In the genomic region with DNA sequence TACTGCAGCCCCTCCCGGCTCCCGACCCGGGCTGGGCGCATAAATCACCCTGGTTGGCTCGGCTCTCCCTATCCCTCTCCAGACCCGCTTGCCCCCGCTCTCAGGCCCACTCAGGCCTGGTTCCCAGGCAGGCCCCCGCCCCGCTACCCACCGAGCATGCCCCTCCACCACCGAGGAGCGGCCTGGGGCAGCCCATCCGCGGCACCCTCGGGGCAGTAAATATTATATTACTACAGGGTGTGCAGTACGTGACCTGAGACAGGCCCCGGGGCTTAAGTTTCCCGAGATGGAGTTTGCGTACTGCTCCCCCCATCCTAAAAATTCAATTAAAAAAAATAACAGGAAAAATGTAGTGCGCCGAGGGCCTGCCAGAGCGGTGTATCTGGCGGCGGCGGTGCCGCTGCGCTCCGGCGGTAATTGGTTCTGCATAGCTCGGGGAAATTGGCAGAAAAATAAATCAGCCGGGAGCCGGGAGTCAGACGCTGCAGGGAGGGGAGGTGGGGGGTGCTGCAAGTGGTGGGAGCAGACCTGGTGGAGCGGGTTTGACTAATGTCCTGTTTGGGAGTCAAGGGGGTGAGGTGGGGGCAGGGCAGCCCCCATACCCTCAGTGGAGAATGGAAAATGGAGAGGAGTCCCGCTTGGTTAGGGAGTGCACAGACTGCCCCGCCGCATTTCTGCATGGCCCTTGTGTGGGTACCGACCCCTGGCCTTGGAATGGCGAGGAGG, we compare ENCODE assay signal across 13 cellular contexts.
"Had no signal": no experiment of that assay in that cellular context is flagged by ENCODE, and none has a peak within 500 bp of the region (broad histone marks: within the 10 kb centered on the region; RNA-seq: fewer than 3 reads in every experiment).

No MANE protein-coding gene starts in this region.

- DNase-seq: activated CD4-positive, alpha-beta T cell treated with anti-CD3 and anti-CD28 coated beads, Interleukin-2, amount 10 ng/mL, durations not matched to agents 24 days and 14 days; activated naive CD4-positive, alpha-beta T cell treated with anti-CD3 and anti-CD28 coated beads, Interleukin-2, amount 50 U/mL, for 16 hours; adrenal gland; central memory CD4-positive, alpha-beta T cell; cortex of kidney; mesendoderm; stimulated activated naive B cell treated with anti-CD40 and anti-IgM and Interleukin-4, amounts not matched to agents 10 μg/mL and 1 μg/mL and 100 μg/mL, for 72 hours; T-helper 17 cell had no signal

- H3K9me3 Mint-ChIP-seq: activated CD4-positive, alpha-beta T cell treated with anti-CD3 and anti-CD28 coated beads, Interleukin-2, amount 10 ng/mL, durations not matched to agents 24 days and 14 days; activated T-helper 17 cell treated with anti-CD3 and anti-CD28 coated beads, Interleukin-2, amount 50 U/mL, for 72 hours; endodermal cell; stimulated activated naive B cell treated with anti-CD40 and anti-IgM and Interleukin-4, amounts not matched to agents 10 μg/mL and 1 μg/mL and 100 μg/mL, for 72 hours; WTC11 had no signal

- H3K4me1 ChIP-seq: adrenal gland, left lung had no signal

- H3K4me3 Mint-ChIP-seq: activated CD4-positive, alpha-beta T cell treated with anti-CD3 and anti-CD28 coated beads, Interleukin-2, amount 10 ng/mL, durations not matched to agents 24 days and 14 days; activated T-helper 17 cell treated with anti-CD3 and anti-CD28 coated beads, Interleukin-2, amount 50 U/mL, for 72 hours; endodermal cell; stimulated activated naive B cell treated with anti-CD40 and anti-IgM and Interleukin-4, amounts not matched to agents 10 μg/mL and 1 μg/mL and 100 μg/mL, for 72 hours; WTC11 had no signal

- H3K4me3 ChIP-seq: adrenal gland, left lung, right lobe of liver had no signal

- H3K9me3 ChIP-seq: adrenal gland, left lung, right lobe of liver had no signal

- H3K4me1 Mint-ChIP-seq: activated CD4-positive, alpha-beta T cell treated with anti-CD3 and anti-CD28 coated beads, Interleukin-2, amount 10 ng/mL, durations not matched to agents 24 days and 14 days; activated T-helper 17 cell treated with anti-CD3 and anti-CD28 coated beads, Interleukin-2, amount 50 U/mL, for 72 hours; stimulated activated naive B cell treated with anti-CD40 and anti-IgM and Interleukin-4, amounts not matched to agents 10 μg/mL and 1 μg/mL and 100 μg/mL, for 72 hours; T-helper 17 cell had no signal

- H3K27me3 ChIP-seq: adrenal gland, left lung, right lobe of liver had no signal

- H3K36me3 Mint-ChIP-seq: stimulated activated naive B cell treated with anti-CD40 and anti-IgM and Interleukin-4, amounts not matched to agents 10 μg/mL and 1 μg/mL and 100 μg/mL, for 72 hours; WTC11 had no signal

- ATAC-seq: activated T-helper 17 cell treated with anti-CD3 and anti-CD28 coated beads, Interleukin-2, amount 50 U/mL, for 72 hours; left lung; right lobe of liver; stimulated activated naive B cell treated with anti-CD40 and anti-IgM and Interleukin-4, amounts not matched to agents 10 μg/mL and 1 μg/mL and 100 μg/mL, for 72 hours; T-helper 17 cell; WTC11 had no signal

- H3K36me3 ChIP-seq: adrenal gland had no signal

- H3K27ac ChIP-seq: adrenal gland, left lung, right lobe of liver had no signal

- H3K27ac Mint-ChIP-seq: activated CD4-positive, alpha-beta T cell treated with anti-CD3 and anti-CD28 coated beads, Interleukin-2, amount 10 ng/mL, durations not matched to agents 24 days and 14 days; activated T-helper 17 cell treated with anti-CD3 and anti-CD28 coated beads, Interleukin-2, amount 50 U/mL, for 72 hours; stimulated activated naive B cell treated with anti-CD40 and anti-IgM and Interleukin-4, amounts not matched to agents 10 μg/mL and 1 μg/mL and 100 μg/mL, for 72 hours; T-helper 17 cell had no signal

- H3K27me3 Mint-ChIP-seq: activated CD4-positive, alpha-beta T cell treated with anti-CD3 and anti-CD28 coated beads, Interleukin-2, amount 10 ng/mL, durations not matched to agents 24 days and 14 days had no signal
